Comparison of ENCODE assay signal across 8 cellular contexts in the genomic region with DNA sequence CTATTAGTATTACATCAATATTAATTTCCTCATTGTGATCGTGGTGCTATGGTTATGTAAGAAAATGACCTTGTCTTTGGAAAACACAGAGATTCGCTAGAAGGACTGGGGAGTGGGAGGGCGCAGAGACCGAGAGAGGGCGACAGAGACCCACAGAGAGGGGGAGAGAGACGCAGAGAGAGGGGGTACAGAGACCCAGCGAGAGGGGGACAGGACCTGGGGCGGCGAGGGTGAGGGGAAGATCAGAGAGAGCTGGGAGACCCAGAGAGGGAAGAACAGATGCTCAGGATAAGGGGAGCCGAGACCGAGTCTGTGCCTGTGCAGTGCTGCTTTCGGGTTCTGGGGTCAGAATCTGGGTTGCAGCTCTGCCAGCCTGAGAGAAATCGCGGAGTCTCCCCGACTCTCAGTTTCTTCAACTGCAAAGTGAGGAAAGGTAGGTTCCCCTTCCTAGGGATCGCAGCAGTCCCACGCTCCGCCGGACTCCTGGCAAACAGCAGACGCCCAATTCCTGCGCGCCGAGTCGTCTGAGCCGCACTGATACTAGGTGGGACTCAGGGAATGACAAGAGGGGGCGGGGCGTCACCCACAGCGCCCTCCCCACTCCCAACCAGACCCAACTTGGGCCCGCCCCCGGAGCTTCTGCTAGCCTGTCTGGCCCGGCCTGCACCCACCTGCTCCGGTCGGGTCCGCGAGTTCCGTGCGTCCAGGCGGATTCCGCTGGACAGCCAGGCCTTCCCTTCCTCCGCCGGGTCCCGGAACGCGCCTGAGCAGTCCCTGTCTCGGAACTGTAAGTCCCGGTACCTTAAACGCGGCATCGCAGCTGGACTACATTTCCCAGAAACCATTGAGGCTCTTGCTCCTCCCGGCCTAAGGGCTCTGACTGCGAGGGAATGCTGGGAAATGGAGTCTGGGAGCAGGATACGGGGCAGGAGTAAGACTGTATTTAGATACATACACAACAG. TPM values are rescaled to one million over a fixed set of nuclear protein-coding genes. Genes with fewer than 3 reads are reported as not detected.
DNase-seq lines count a peak whose midpoint lies in the region; FAIRE-seq and TF ChIP-seq lines count a peak whose summit lies in the region.

No MANE protein-coding gene starts in this region.

- H3K4me2 ChIP-seq in hepatocyte = peak overlapping the region; percentile 87

- H3K9me3 ChIP-seq in hepatocyte (ENCODE audit: low read depth) (no peaks in the 10 kb centered on the region), uterus (no peaks in the 10 kb centered on the region)

- no peaks in the 10 kb centered on the region for H3K36me3 ChIP-seq in hepatocyte (replicated peaks; ENCODE audit: insufficient read depth, low read depth)
- no peaks in the 10 kb centered on the region for H3K36me3 ChIP-seq in uterus

- in situ Hi-C loops in astrocyte of the spinal cord (cut with HindIII; ENCODE audit: low sequenced_read_pairs) = no loop called here

- H3K4me1 ChIP-seq in hepatocyte (ENCODE audit: insufficient read depth) = no peaks in the 10 kb centered on the region
- no peaks in the 10 kb centered on the region for H3K4me1 ChIP-seq in uterus

- no peaks in the 10 kb centered on the region for H3K9me2 ChIP-seq in hepatocyte (replicated peaks; ENCODE audit: insufficient read depth)

- H4K20me1 ChIP-seq in hepatocyte (ENCODE audit: insufficient read depth, poor library complexity, severe bottlenecking) = no peaks in the 10 kb centered on the region

- DNase-seq in GM18507 (ENCODE audit: extremely low spot score, insufficient read length, low read depth) (peak; percentile 72), NCI-H146 (lab: John Stamatoyannopoulos, UW) (peak; percentile 77), astrocyte of the spinal cord (ENCODE audit: low read depth, low spot score) (peak; percentile 93), hepatocyte (ENCODE audit: low spot score) (peak; percentile 90), retina (peak; percentile 97), uterus (peak; percentile 84 to 90), AML-193 (lab: John Stamatoyannopoulos, UW) (no peak)

- no peaks in the 10 kb centered on the region for H3K79me2 ChIP-seq in hepatocyte

- H3K27ac ChIP-seq in hepatocyte (peak overlapping the region; percentile 48), uterus (peak overlapping the region; percentile 66 to 79)

- 4% methylated on average over 42 of the region's 52 CpGs for WGBS in hepatocyte (ENCODE audit: low lambda C conversion rate, missing lambda C conversion rate)

- H2AFZ ChIP-seq in hepatocyte = peak overlapping the region; percentile 68

- no peaks in the 10 kb centered on the region for H3K27me3 ChIP-seq in hepatocyte
- H3K27me3 ChIP-seq in uterus = no peaks in the 10 kb centered on the region

- H3K4me3 ChIP-seq in astrocyte of the spinal cord (ENCODE audit: low read depth, low read length) = peak overlapping the region; percentile 55
- H3K4me3 ChIP-seq in hepatocyte = peak overlapping the region; percentile 35
- H3K4me3 ChIP-seq in uterus = peak overlapping the region; percentile 56 to 69

- TF ChIP-seq CTCF in astrocyte of the spinal cord (IDR thresholded peaks at IDR 0.05; ENCODE audit: low read depth, low read length) (peak; percentile 68), hepatocyte (IDR thresholded peaks at IDR 0.05; ENCODE audit: poor library complexity) (peak; percentile 74), uterus (IDR thresholded peaks at IDR 0.05) (peak; percentile 4 to 53 (median 41))

- FAIRE-seq in GM18507 (lab: Jason Lieb, UNC) (peak; percentile 86), TTC549 (lab: Jason Lieb, UNC) (peak; percentile 37)

- intact Hi-C loops in uterus (cut with DNase I; ENCODE audit: low total_unique reads) = no loop called here

- peak in 1 of 2 donors; percentile 31 for TF ChIP-seq POLR2A in uterus (IDR thresholded peaks at IDR 0.05)

RNA-seq across cellular contexts. Expression of gene IZUMO2, which starts 15.3 kb away (rescaled TPM):
- not detected in 2 replicates for total RNA-seq in hepatocyte
- polyA plus RNA-seq in hepatocyte = not detected in 2 replicates
- not detected for total RNA-seq in uterus

RNA-seq across cellular contexts. Expression of gene MYH14, which starts 55.7 kb away (rescaled TPM):
- total RNA-seq in hepatocyte = 48.9 and 64.4 TPM in 2 replicates
- 31.7 and 40.9 TPM in 2 replicates for polyA plus RNA-seq in hepatocyte
- 10 to 100 TPM in 1 of 4 donors, 1 to 10 TPM in 2, under 1 TPM in 1; 0.77 to 22.1 (median 1.4) TPM for total RNA-seq in uterus

Comparison
In these comparisons a context has a peak if more than half of its experiments do, and no peak if none do; other contexts are left out.
1. DNase-seq: peak in GM18507 (single experiment), NCI-H146 (single experiment), astrocyte of the spinal cord (single experiment), hepatocyte (single experiment), retina (single experiment) and uterus (2 of 2); none in AML-193 (0 of 2).
2. Peak in every context shown above with its lines, with median percentiles within 50 percentile points of each other: H3K4me3 ChIP-seq and CTCF ChIP-seq.